ENCODE assay signal across 14 cellular contexts in genomic region chr16:22043882-22044281, GRCh38. TPM values are rescaled to one million over a fixed set of nuclear protein-coding genes. Genes with fewer than 3 reads are reported as not detected.
"Had no signal": no experiment of that assay in that cellular context is flagged by ENCODE, and none has a peak within 500 bp of the region (broad histone marks: within the 10 kb centered on the region; RNA-seq: fewer than 3 reads in every experiment).

No MANE protein-coding gene starts in this region.

RNA-seq across cellular contexts. Expression of gene PDZD9, which starts 43.0 kb away (rescaled TPM):
- total RNA-seq: activated B cell treated with CpG ODN at 0.5 μM for 24 hours; activated CD4-positive, alpha-beta memory T cell treated with anti-CD3 and anti-CD28 coated beads for 36 hours; activated CD4-positive, alpha-beta memory T cell treated with anti-CD3 and anti-CD28 coated beads, Interleukin-2, amount 10 ng/mL, durations not matched to agents 7 days and 5 days; activated CD4-positive, alpha-beta T cell treated with anti-CD3 and anti-CD28 coated beads for 36 hours; activated CD4-positive, alpha-beta T cell treated with anti-CD3 and anti-CD28 coated beads, Interleukin-2, amount 10 ng/mL, durations not matched to agents 24 days and 14 days; activated CD4-positive, alpha-beta T cell treated with anti-CD3 and anti-CD28 coated beads, Interleukin-2, amount 10 ng/mL, durations not matched to agents 7 days and 5 days; activated CD8-positive, alpha-beta memory T cell treated with anti-CD3 and anti-CD28 coated beads for 36 hours; activated CD8-positive, alpha-beta memory T cell treated with anti-CD3 and anti-CD28 coated beads, Interleukin-2, amount 10 ng/mL, durations not matched to agents 7 days and 5 days; activated CD8-positive, alpha-beta T cell treated with anti-CD3 and anti-CD28 coated beads for 36 hours; activated CD8-positive, alpha-beta T cell treated with anti-CD3 and anti-CD28 coated beads, Interleukin-2, amount 10 ng/mL, durations not matched to agents 7 days and 5 days; T-cell; T-helper 1 cell treated with Interleukin-12 subunit alpha and Interleukin-12 subunit beta and Interleukin-4 antibody, amounts not matched to agents 30 ng/mL and 1 ng/mL, for 36 hours; T-helper 2 cell treated with Interferon-gamma antibody and Interleukin-4, amounts not matched to agents 100 ng/mL and 5 ng/mL, for 36 hours; WTC11 had no signal

RNA-seq across cellular contexts. Expression of gene VWA3A, which starts 48.5 kb away (rescaled TPM):
- total RNA-seq: activated CD4-positive, alpha-beta T cell treated with anti-CD3 and anti-CD28 coated beads, Interleukin-2, amount 10 ng/mL, durations not matched to agents 24 days and 14 days; activated CD8-positive, alpha-beta T cell treated with anti-CD3 and anti-CD28 coated beads for 36 hours; T-helper 2 cell treated with Interferon-gamma antibody and Interleukin-4, amounts not matched to agents 100 ng/mL and 5 ng/mL, for 36 hours had no signal
